Comparison of ENCODE assay signal across 8 cellular contexts in genomic region chr15:75368689-75369239, GRCh38. TPM values are rescaled to one million over a fixed set of nuclear protein-coding genes. Genes with fewer than 3 reads are reported as not detected.
A peak's percentile ranks its signal among the peaks of the same experiment; 100 is the strongest.
DNase-seq lines count a peak whose midpoint lies in the region; ATAC-seq, FAIRE-seq and TF ChIP-seq lines count a peak whose summit lies in the region.

No MANE protein-coding gene starts in this region.

- no peak for TF ChIP-seq CTCF in GM06990 (IDR thresholded peaks at IDR 0.05; ENCODE audit: insufficient read depth, low read length, poor library complexity, severe bottlenecking)
- TF ChIP-seq CTCF in keratinocyte (optimal IDR thresholded peaks at IDR 0.05 in 1 of 3, IDR thresholded peaks at IDR 0.05 in 1 of 3, conservative IDR thresholded peaks at IDR 0.05 in 1 of 3; ENCODE audit: extremely low read depth in 1 of 3, insufficient read depth in 2 of 3, low read length in 3 of 3): no peak
- no peak for TF ChIP-seq CTCF in testis (IDR thresholded peaks at IDR 0.05)

- dilution Hi-C loops in keratinocyte (cut with MboI; ENCODE audit: extremely low pct_ligation_motif_present, low sequenced_read_pairs): no loop called here

- peak; percentile 9 for FAIRE-seq in keratinocyte (lab: Jason Lieb, UNC)

- peak overlapping the region; percentile 27 for H2AFZ ChIP-seq in keratinocyte (ENCODE audit: control insufficient read depth, low read length)

- ATAC-seq in HG03039 (IDR thresholded peaks at IDR 0.05; ENCODE audit: unreplicated experiment) (peak; percentile 3), GM19463 (IDR thresholded peaks at IDR 0.05; ENCODE audit: unreplicated experiment) (no peak), HG03108 (IDR thresholded peaks at IDR 0.05; ENCODE audit: unreplicated experiment) (no peak)

- H3K9ac ChIP-seq in keratinocyte (ENCODE audit: control insufficient read depth, extremely low read depth, insufficient read depth, low read length): peak overlapping the region; percentile 92

- TF ChIP-seq POLR2A in testis (IDR thresholded peaks at IDR 0.05): no peak

- WGBS in testis, 2 donors: 4 to 5% methylated on average over 23 of the region's 23 CpGs

- H3K79me2 ChIP-seq in keratinocyte (ENCODE audit: control insufficient read depth, insufficient read depth, low read length): peaks cover 12% of the 10 kb centered on the region

- H3K4me1 ChIP-seq in keratinocyte (ENCODE audit: control insufficient read depth, extremely low read depth, insufficient read depth, low read length): peaks cover 33% of the 10 kb centered on the region
- peaks cover 11% of the 10 kb centered on the region for H3K4me1 ChIP-seq in testis

- intact Hi-C loops in testis (cut with DNase I; ENCODE audit: low total_unique reads): loop anchor here (10.0 kb wide), 1 partner anchor 256 kb away; the partner anchor contains the start of gene SNUPN

- H3K27ac ChIP-seq in angular gyrus (ENCODE audit: low read depth, low read length) (peak overlapping the region; percentile 90), keratinocyte (ENCODE audit: control insufficient read depth, insufficient read depth, low read length) (peak overlapping the region; percentile 72), testis (peak overlapping the region; percentile 95 to 98)

- H3K4me3 ChIP-seq in GM06990 (replicated peaks; ENCODE audit: low read depth, low read length): peak overlapping the region; percentile 91
- peak overlapping the region; percentile 74 to 84 (median 79) for H3K4me3 ChIP-seq in keratinocyte (ENCODE audit: control insufficient read depth in 2 of 3, extremely low read depth in 1 of 3, insufficient read depth in 2 of 3, low read depth in 1 of 3, low read length in 3 of 3)
- peak overlapping the region; percentile 93 to 94 for H3K4me3 ChIP-seq in testis

- DNase-seq in GM06990 (ENCODE audit: extremely low read depth, insufficient read length) (no peak), keratinocyte (ENCODE audit: low read depth, low spot score) (no peak), testis (no peak), amygdala (lab: John Stamatoyannopoulos, UW) (no peak)

- H3K9me3 ChIP-seq in keratinocyte (ENCODE audit: control insufficient read depth, low read depth, low read length): no peaks in the 10 kb centered on the region
- H3K9me3 ChIP-seq in testis: no peaks in the 10 kb centered on the region

- H3K36me3 ChIP-seq in GM06990 (ENCODE audit: control insufficient read depth, insufficient read depth, low read length): peaks cover 27% of the 10 kb centered on the region
- H3K36me3 ChIP-seq in keratinocyte (ENCODE audit: control insufficient read depth in 2 of 2, extremely low read depth in 1 of 2, insufficient read depth in 2 of 2, low read length in 2 of 2): peaks cover 15 to 39% of the 10 kb centered on the region in 2 experiments
- H3K36me3 ChIP-seq in testis (ENCODE audit: low read depth, missing control alignments): no peaks in the 10 kb centered on the region

- H3K27me3 ChIP-seq in GM06990 (replicated peaks; ENCODE audit: control insufficient read depth, insufficient read depth, low read length): no peaks in the 10 kb centered on the region
- H3K27me3 ChIP-seq in keratinocyte (ENCODE audit: control insufficient read depth, extremely low read depth, insufficient read depth, low read length): no peaks in the 10 kb centered on the region
- H3K27me3 ChIP-seq in testis: no peaks in the 10 kb centered on the region

- H3K4me2 ChIP-seq in keratinocyte (ENCODE audit: control insufficient read depth, extremely low read depth, insufficient read depth, low read depth, low read length): peak overlapping the region; percentile 94

- no peaks in the 10 kb centered on the region for H3K9me1 ChIP-seq in keratinocyte (ENCODE audit: control insufficient read depth, extremely low read depth, insufficient read depth, low read length)

- no peaks in the 10 kb centered on the region for H4K20me1 ChIP-seq in keratinocyte (ENCODE audit: control insufficient read depth, extremely low read depth, insufficient read depth, low read length)

RNA-seq across cellular contexts. Expression of gene MAN2C1, which starts 0.4 kb away (rescaled TPM):
- polyA plus RNA-seq in keratinocyte: 35.4 to 63.0 TPM (median 42.3 TPM) in 3 replicates
- polyA plus RNA-seq in keratinocyte (2011; ENCODE audit: low read depth): 29.6 TPM
- polyA plus RNA-seq in keratinocyte (2011; cell fraction: cytosol; rRNA removed): 5.9 and 12.7 TPM in 2 replicates
- polyA plus RNA-seq in keratinocyte (2011; cell fraction: nucleus; rRNA removed): 318 and 425 TPM in 2 replicates
- polyA plus RNA-seq in keratinocyte (2012; ENCODE audit: low replicate concordance): 48.4 and 79.3 TPM in 2 replicates
- 47.3 to 71.3 TPM (median 62.2 TPM) in 3 replicates for polyA minus RNA-seq in keratinocyte
- polyA minus RNA-seq in keratinocyte (2011; cell fraction: cytosol; rRNA and poly(A)+ RNA removed): 23.4 TPM
- polyA minus RNA-seq in keratinocyte (2011; cell fraction: nucleus; rRNA and poly(A)+ RNA removed): 91.9 and 93.4 TPM in 2 replicates
- 100 to 1,000 TPM; 256 to 343 TPM for total RNA-seq in testis
- 171 TPM for polyA plus RNA-seq in testis (ENCODE audit: insufficient read depth, low read depth, low replicate concordance)

RNA-seq across cellular contexts. Expression of gene NEIL1, which starts 21.9 kb away (rescaled TPM):
- polyA plus RNA-seq in keratinocyte (3.6 to 10.4 TPM (median 5.5 TPM) in 3 replicates), testis (ENCODE audit: insufficient read depth, low read depth, low replicate concordance) (12.9 TPM)
- polyA plus RNA-seq in keratinocyte (2011; ENCODE audit: low read depth): 3.3 TPM
- polyA plus RNA-seq in keratinocyte (2011; cell fraction: cytosol; rRNA removed): 1.6 TPM in 2 replicates
- polyA plus RNA-seq in keratinocyte (2011; cell fraction: nucleus; rRNA removed): 40.1 and 69.8 TPM in 2 replicates
- 3.4 and 11.7 TPM in 2 replicates for polyA plus RNA-seq in keratinocyte (2012; ENCODE audit: low replicate concordance)
- 1.9 to 3.8 TPM (median 2.5 TPM) in 3 replicates for polyA minus RNA-seq in keratinocyte
- not detected for polyA minus RNA-seq in keratinocyte (2011; cell fraction: cytosol; rRNA and poly(A)+ RNA removed)
- 4.8 and 8.5 TPM in 2 replicates for polyA minus RNA-seq in keratinocyte (2011; cell fraction: nucleus; rRNA and poly(A)+ RNA removed)
- 10 to 100 TPM; 19.8 to 30.2 TPM for total RNA-seq in testis

RNA-seq across cellular contexts. Expression of gene COMMD4, which starts 32.9 kb away (rescaled TPM):
- polyA plus RNA-seq in keratinocyte (48.2 to 87.2 TPM (median 53.0 TPM) in 3 replicates), testis (ENCODE audit: insufficient read depth, low read depth, low replicate concordance) (165 TPM)
- 7.6 TPM for polyA plus RNA-seq in keratinocyte (2011; ENCODE audit: low read depth)
- 31.9 and 66.6 TPM in 2 replicates for polyA plus RNA-seq in keratinocyte (2011; cell fraction: cytosol; rRNA removed)
- 60.7 and 64.2 TPM in 2 replicates for polyA plus RNA-seq in keratinocyte (2011; cell fraction: nucleus; rRNA removed)
- polyA plus RNA-seq in keratinocyte (2012; ENCODE audit: low replicate concordance): 40.9 and 60.3 TPM in 2 replicates
- 20.8 to 29.8 TPM (median 24.4 TPM) in 3 replicates for polyA minus RNA-seq in keratinocyte
- 32.4 TPM for polyA minus RNA-seq in keratinocyte (2011; cell fraction: cytosol; rRNA and poly(A)+ RNA removed)
- polyA minus RNA-seq in keratinocyte (2011; cell fraction: nucleus; rRNA and poly(A)+ RNA removed): 10.7 and 13.4 TPM in 2 replicates
- 100 to 1,000 TPM in 1 of 2 donors, 10 to 100 TPM in 1; 92.7 to 110 TPM for total RNA-seq in testis
